ENCODE assay signal across 11 cellular contexts in genomic region chr13:40315416-40316064, GRCh38.
DNase-seq lines count a peak whose midpoint lies in the region; ATAC-seq and TF ChIP-seq lines count a peak whose summit lies in the region.
"Had no signal": no experiment of that assay in that cellular context is flagged by ENCODE, and none has a peak within 500 bp of the region (broad histone marks: within the 10 kb centered on the region; RNA-seq: fewer than 3 reads in every experiment).

No MANE protein-coding gene starts in this region.

- H3K79me2 ChIP-seq in OCI-LY3 (ENCODE audit: low read length), result no peaks in the 10 kb centered on the region

- H3K36me3 Mint-ChIP-seq in nephron progenitor cell (ENCODE audit: low read depth), result no peaks in the 10 kb centered on the region

- no peaks in the 10 kb centered on the region for H3K9me3 ChIP-seq in OCI-LY3 (ENCODE audit: insufficient read depth, low read length)
- H3K9me3 ChIP-seq: ovary had no signal

- ATAC-seq in GM21515 (IDR thresholded peaks at IDR 0.05; ENCODE audit: unreplicated experiment) (no peak), GM19455 (IDR thresholded peaks at IDR 0.05; ENCODE audit: unreplicated experiment) (no peak)

- peak overlapping the region; percentile 54 for H2AFZ ChIP-seq in OCI-LY3 (ENCODE audit: low read depth, low read length)

- H3K27me3 Mint-ChIP-seq in nephron progenitor cell (ENCODE audit: low read depth, poor library complexity), result peaks cover 4% of the 10 kb centered on the region

- H3K27ac Mint-ChIP-seq in nephron progenitor cell, result no peak overlapping the region

- H3K9me3 Mint-ChIP-seq in nephron progenitor cell, result no peaks in the 10 kb centered on the region

- DNase-seq in activated CD8-positive, alpha-beta memory T cell treated with anti-CD3 and anti-CD28 coated beads, Interleukin-2, amount 50 U/mL, for 48 hours, result peak; percentile 71
- DNase-seq in epithelial cell of esophagus (ENCODE audit: low read depth) (peak; percentile 75), NCI-H2107 treated with DMSO at 0.1 percent for 48 hours (lab: John Stamatoyannopoulos, UW; ENCODE audit: unreplicated experiment) (no peak), nephron progenitor cell (no peak)
- DNase-seq in stimulated activated CD4-positive, alpha-beta T cell treated with anti-CD3 and anti-CD28 coated beads, Interleukin-1b, Interleukin-23, amount 100 ng/mL, for 24 hours (ENCODE audit: low read depth in 4 of 4, low spot score in 1 of 4), result peak in 3 of 4 experiments; percentile 19 to 51 (median 23)
- DNase-seq: DMS79, NCI-H69 had no signal

- no peak overlapping the region for H3K9ac ChIP-seq in OCI-LY3 (ENCODE audit: low read length)

- TF ChIP-seq CTCF in OCI-LY3 (IDR thresholded peaks at IDR 0.05; ENCODE audit: low read depth, low read length) (no peak), epithelial cell of esophagus (IDR thresholded peaks at IDR 0.05; ENCODE audit: insufficient read depth, low read depth, low read length, missing control alignments) (no peak), nephron progenitor cell (IDR thresholded peaks at IDR 0.05) (no peak)

- H4K20me1 ChIP-seq in OCI-LY3 (ENCODE audit: insufficient read depth, low read length), result no peaks in the 10 kb centered on the region

- H3K27me3 ChIP-seq in OCI-LY3 (ENCODE audit: low read depth, low read length), result peaks cover 4% of the 10 kb centered on the region; the same call in 1 of the 2 replicates
- H3K27me3 ChIP-seq: ovary had no signal

- no peak overlapping the region for H3K27ac ChIP-seq in OCI-LY3 (ENCODE audit: low read length)
- H3K27ac ChIP-seq: ovary had no signal

- H3K36me3 ChIP-seq in OCI-LY3 (replicated peaks; ENCODE audit: low read depth, low read length), result no peaks in the 10 kb centered on the region
- H3K36me3 ChIP-seq: ovary had no signal

- peaks cover 15% of the 10 kb centered on the region for H3K4me1 Mint-ChIP-seq in nephron progenitor cell

- peaks cover 11% of the 10 kb centered on the region for H3K4me1 ChIP-seq in OCI-LY3 (ENCODE audit: low read length)

- H3K4me2 ChIP-seq in OCI-LY3 (ENCODE audit: low read length), result peak overlapping the region; percentile 55

- H3K4me3 ChIP-seq in OCI-LY3 (ENCODE audit: low read length), result peak overlapping the region; percentile 44
- no peak overlapping the region for H3K4me3 ChIP-seq in epithelial cell of esophagus (ENCODE audit: low read length)
- H3K4me3 ChIP-seq: ovary had no signal

- H3K4me3 Mint-ChIP-seq in nephron progenitor cell, result no peak overlapping the region

Comparison
In these comparisons a context has a peak if more than half of its experiments do, and no peak if none do; other contexts are left out.
1. DNase-seq: peak in activated CD8-positive, alpha-beta memory T cell treated with anti-CD3 and anti-CD28 coated beads, Interleukin-2, amount 50 U/mL, for 48 hours (single experiment), epithelial cell of esophagus (single experiment) and stimulated activated CD4-positive, alpha-beta T cell treated with anti-CD3 and anti-CD28 coated beads, Interleukin-1b, Interleukin-23, amount 100 ng/mL, for 24 hours (3 of 4); none in NCI-H2107 treated with DMSO at 0.1 percent for 48 hours (single experiment) and nephron progenitor cell (single experiment).